37 cellular contexts compared by ENCODE assay signal in the genomic region with DNA sequence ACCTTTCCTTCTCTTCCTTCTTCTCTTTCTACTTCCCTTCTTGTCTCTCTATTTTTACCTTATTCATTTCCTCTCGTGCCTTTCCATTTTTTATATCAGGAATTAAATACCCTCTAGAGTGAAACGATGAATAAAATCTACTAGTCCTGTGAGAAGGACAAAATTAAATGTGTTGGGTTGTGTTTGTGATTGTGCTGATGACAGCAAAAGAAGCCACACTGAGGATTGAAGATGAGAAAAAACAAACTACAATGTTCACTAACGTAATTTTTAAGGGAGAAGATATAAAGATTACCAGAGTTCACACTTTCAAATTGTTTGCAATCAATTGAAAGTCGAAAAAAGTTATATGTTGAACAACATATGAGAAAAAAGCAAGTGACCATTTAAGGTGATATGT.
"Had no signal": no experiment of that assay in that cellular context is flagged by ENCODE, and none has a peak within 500 bp of the region (broad histone marks: within the 10 kb centered on the region; RNA-seq: fewer than 3 reads in every experiment).

No MANE protein-coding gene starts in this region.

- H3K4me3 Mint-ChIP-seq: activated naive CD4-positive, alpha-beta T cell treated with anti-CD3 and anti-CD28 coated beads for 36 hours; activated naive CD4-positive, alpha-beta T cell treated with anti-CD3 and anti-CD28 coated beads, Interleukin-2, amount 50 U/mL, for 24 hours; activated naive CD8-positive, alpha-beta T cell; activated naive CD8-positive, alpha-beta T cell treated with anti-CD3 and anti-CD28 coated beads for 36 hours; activated naive CD8-positive, alpha-beta T cell treated with anti-CD3 and anti-CD28 coated beads, Interleukin-2, amount 10 ng/mL, durations not matched to agents 7 days and 5 days; activated naive CD8-positive, alpha-beta T cell treated with anti-CD3 and anti-CD28 coated beads, Interleukin-2, amount 50 U/mL, for 24 hours; activated T-cell treated with anti-CD3 and anti-CD28 coated beads, Interleukin-2, amount 50 U/mL, for 24 hours; activated T-cell treated with anti-CD3 and anti-CD28 coated beads, Interleukin-2, amount 50 U/mL, for 4 hours; activated T-cell treated with anti-CD3 and anti-CD28 coated beads, Interleukin-2, amount 50 U/mL, for 72 hours; activated T-helper 1 cell treated with anti-CD3 and anti-CD28 coated beads, Interleukin-12 subunit alpha, Interleukin-12 subunit beta, Interleukin-2, Interleukin-4 antibody, amounts not matched to agents 30 ng/mL and 10 ng/mL and 1 ng/mL, durations not matched to agents 14 hours and 24 hours and 36 hours; activated T-helper 17 cell treated with anti-CD3 and anti-CD28 coated beads, Interleukin-2, amount 50 U/mL, for 72 hours; brain; central memory CD8-positive, alpha-beta T cell had no signal

- H3K36me3 ChIP-seq: adrenal gland, ascending aorta, brain microvascular endothelial cell, breast epithelium, cardiac muscle cell had no signal

- H3K4me3 ChIP-seq: adrenal gland, ascending aorta, body of pancreas, breast epithelium, cardiac muscle cell had no signal

- H3K4me1 Mint-ChIP-seq: activated naive CD4-positive, alpha-beta T cell treated with anti-CD3 and anti-CD28 coated beads, Interleukin-2, amount 50 U/mL, for 24 hours; activated naive CD8-positive, alpha-beta T cell treated with anti-CD3 and anti-CD28 coated beads for 36 hours; activated naive CD8-positive, alpha-beta T cell treated with anti-CD3 and anti-CD28 coated beads, Interleukin-2, amount 10 ng/mL, durations not matched to agents 7 days and 5 days; activated naive CD8-positive, alpha-beta T cell treated with anti-CD3 and anti-CD28 coated beads, Interleukin-2, amount 50 U/mL, for 24 hours; activated T-helper 17 cell treated with anti-CD3 and anti-CD28 coated beads, Interleukin-2, amount 50 U/mL, for 72 hours; brain; central memory CD8-positive, alpha-beta T cell had no signal

- H3K27ac Mint-ChIP-seq: activated naive CD4-positive, alpha-beta T cell treated with anti-CD3 and anti-CD28 coated beads for 36 hours; activated naive CD4-positive, alpha-beta T cell treated with anti-CD3 and anti-CD28 coated beads, Interleukin-2, amount 50 U/mL, for 24 hours; activated naive CD4-positive, alpha-beta T cell treated with anti-CD3 and anti-CD28 coated beads, Interleukin-2, amount 50 U/mL, for 72 hours; activated naive CD8-positive, alpha-beta T cell; activated naive CD8-positive, alpha-beta T cell treated with anti-CD3 and anti-CD28 coated beads for 36 hours; activated naive CD8-positive, alpha-beta T cell treated with anti-CD3 and anti-CD28 coated beads, Interleukin-2, amount 10 ng/mL, durations not matched to agents 7 days and 5 days; activated naive CD8-positive, alpha-beta T cell treated with anti-CD3 and anti-CD28 coated beads, Interleukin-2, amount 50 U/mL, for 24 hours; activated T-cell treated with anti-CD3 and anti-CD28 coated beads, Interleukin-2, amount 50 U/mL, for 24 hours; activated T-cell treated with anti-CD3 and anti-CD28 coated beads, Interleukin-2, amount 50 U/mL, for 72 hours; activated T-helper 1 cell treated with anti-CD3 and anti-CD28 coated beads, Interleukin-12 subunit alpha, Interleukin-12 subunit beta, Interleukin-2, Interleukin-4 antibody, amounts not matched to agents 30 ng/mL and 10 ng/mL and 1 ng/mL, durations not matched to agents 14 hours and 24 hours and 36 hours; activated T-helper 17 cell treated with anti-CD3 and anti-CD28 coated beads, Interleukin-2, amount 50 U/mL, for 72 hours; activated T-helper 2 cell treated with anti-CD3 and anti-CD28 coated beads, Interferon-gamma antibody, Interleukin-2, Interleukin-4, amounts not matched to agents 10 μg/mL and 5 μg/mL and 100 μg/mL, durations not matched to agents 14 hours and 24 hours and 36 hours; brain had no signal

- H3K4me1 ChIP-seq: adrenal gland, ascending aorta, breast epithelium had no signal

- H3K27me3 ChIP-seq: adrenal gland, ascending aorta, body of pancreas, brain microvascular endothelial cell, breast epithelium, cardiac muscle cell had no signal

- H3K9me3 Mint-ChIP-seq: activated naive CD8-positive, alpha-beta T cell treated with anti-CD3 and anti-CD28 coated beads for 36 hours; brain had no signal

- H3K27ac ChIP-seq: adrenal gland, ascending aorta, body of pancreas, brain microvascular endothelial cell, breast epithelium, cardiac muscle cell had no signal

- H3K27me3 Mint-ChIP-seq: activated naive CD8-positive, alpha-beta T cell; activated naive CD8-positive, alpha-beta T cell treated with anti-CD3 and anti-CD28 coated beads for 36 hours; activated naive CD8-positive, alpha-beta T cell treated with anti-CD3 and anti-CD28 coated beads, Interleukin-2, amount 10 ng/mL, durations not matched to agents 7 days and 5 days; activated naive CD8-positive, alpha-beta T cell treated with anti-CD3 and anti-CD28 coated beads, Interleukin-2, amount 50 U/mL, for 24 hours; activated T-cell treated with anti-CD3 and anti-CD28 coated beads, Interleukin-2, amount 50 U/mL, for 24 hours; activated T-helper 17 cell treated with anti-CD3 and anti-CD28 coated beads, Interleukin-2, amount 50 U/mL, for 72 hours; brain; central memory CD8-positive, alpha-beta T cell had no signal

- DNase-seq: activated effector memory CD4-positive, alpha-beta T cell treated with anti-CD3 and anti-CD28 coated beads, Interleukin-2, amount 50 U/mL, for 16 hours; activated effector memory CD4-positive, alpha-beta T cell treated with Interleukin-2 at 50 U/mL for 16 hours; activated gamma-delta T cell; activated gamma-delta T cell treated with Interleukin-2 at 50 U/mL for 16 hours; activated naive CD4-positive, alpha-beta T cell; activated naive CD4-positive, alpha-beta T cell treated with anti-CD3 and anti-CD28 coated beads for 36 hours; activated naive CD4-positive, alpha-beta T cell treated with anti-CD3 and anti-CD28 coated beads, Interleukin-2, amount 50 U/mL, for 16 hours; activated naive CD4-positive, alpha-beta T cell treated with Interleukin-2 at 50 U/mL for 16 hours; activated naive CD8-positive, alpha-beta T cell treated with anti-CD3 and anti-CD28 coated beads for 36 hours; activated naive CD8-positive, alpha-beta T cell treated with anti-CD3 and anti-CD28 coated beads, Interleukin-2, amount 10 ng/mL, durations not matched to agents 7 days and 5 days; activated naive CD8-positive, alpha-beta T cell treated with anti-CD3 and anti-CD28 coated beads, Interleukin-2, amount 50 U/mL, for 24 hours; activated T-cell treated with anti-CD3 and anti-CD28 coated beads, Interleukin-2, amount 50 U/mL, for 1 hour; activated T-cell treated with anti-CD3 and anti-CD28 coated beads, Interleukin-2, amount 50 U/mL, for 24 hours; activated T-cell treated with anti-CD3 and anti-CD28 coated beads, Interleukin-2, amount 50 U/mL, for 4 hours; activated T-cell treated with anti-CD3 and anti-CD28 coated beads, Interleukin-2, amount 50 U/mL, for 48 hours; activated T-cell treated with anti-CD3 and anti-CD28 coated beads, Interleukin-2, amount 50 U/mL, for 72 hours; adrenal gland; amniotic stem cell; amygdala; anterior cingulate cortex; aorta; body of pancreas; brain microvascular endothelial cell; caudate nucleus; central memory CD4-positive, alpha-beta T cell; cerebellar nuclear complex had no signal

- H3K9me3 ChIP-seq: adrenal gland, ascending aorta, body of pancreas, breast epithelium had no signal

- ATAC-seq: activated naive CD4-positive, alpha-beta T cell treated with anti-CD3 and anti-CD28 coated beads, Interleukin-2, amount 50 U/mL, for 72 hours; activated naive CD8-positive, alpha-beta T cell treated with anti-CD3 and anti-CD28 coated beads, Interleukin-2, amount 50 U/mL, for 24 hours; activated T-cell treated with anti-CD3 and anti-CD28 coated beads, Interleukin-2, amount 50 U/mL, for 4 hours; activated T-cell treated with anti-CD3 and anti-CD28 coated beads, Interleukin-2, amount 50 U/mL, for 72 hours; activated T-helper 17 cell treated with anti-CD3 and anti-CD28 coated beads, Interleukin-2, amount 50 U/mL, for 72 hours; body of pancreas had no signal

- H3K36me3 Mint-ChIP-seq: activated naive CD8-positive, alpha-beta T cell; activated naive CD8-positive, alpha-beta T cell treated with anti-CD3 and anti-CD28 coated beads for 36 hours; activated naive CD8-positive, alpha-beta T cell treated with anti-CD3 and anti-CD28 coated beads, Interleukin-2, amount 10 ng/mL, durations not matched to agents 7 days and 5 days had no signal
